ENCODE assay signal across 9 cellular contexts in the genomic region with DNA sequence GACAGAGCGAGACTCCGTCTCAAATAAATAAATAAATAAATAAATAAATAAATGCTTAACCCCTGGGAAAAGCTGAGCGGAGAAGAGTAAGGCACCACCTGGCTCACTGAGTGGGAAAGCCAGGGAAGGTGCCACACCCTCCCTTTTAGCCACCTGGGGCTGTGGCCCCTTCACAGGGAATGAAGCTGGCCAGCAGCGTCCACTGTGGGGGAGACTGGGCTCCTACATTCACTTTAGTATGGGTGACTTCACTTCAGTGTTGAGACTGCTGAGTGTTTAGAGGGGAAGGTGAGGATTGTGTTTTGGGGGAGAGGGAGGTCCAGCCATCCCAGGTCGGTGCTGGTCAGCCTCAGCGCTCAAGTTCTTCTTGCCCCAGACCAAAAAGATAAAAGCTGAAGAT. TPM values are rescaled to one million over a fixed set of nuclear protein-coding genes. Genes with fewer than 3 reads are reported as not detected.
DNase-seq lines count a peak whose midpoint lies in the region; ATAC-seq, FAIRE-seq and TF ChIP-seq lines count a peak whose summit lies in the region.
"Had no signal": no experiment of that assay in that cellular context is flagged by ENCODE, and none has a peak within 500 bp of the region (broad histone marks: within the 10 kb centered on the region; RNA-seq: fewer than 3 reads in every experiment).

No MANE protein-coding gene starts in this region.

- CTCF ChIA-PET in A549 (lab: Yijun Ruan, JAX) = interaction anchor here (0.8 to 18.3 kb wide), 10 partner anchors 9 to 91 kb away, joined by 3 to 330 read pairs (median 8); partner anchors contain the start of genes NEMP1 and STAT6

- DNase-seq in A549 (ENCODE audit: low read depth in 1 of 2, low spot score in 1 of 2) = no peak
- no peak for DNase-seq in HFF-Myc (ENCODE audit: extremely low read depth, low read depth)
- DNase-seq in chondrocyte (ENCODE audit: low spot score) = no peak
- DNase-seq in glomerular visceral epithelial cell (ENCODE audit: extremely low spot score) = no peak
- no peak for DNase-seq in SKM-1 treated with dmso at 0.1 percent for 144 hours (lab: John Stamatoyannopoulos, UW; ENCODE audit: unreplicated experiment)
- DNase-seq in cerebellar nuclear complex (lab: John Stamatoyannopoulos, UW) = no peak

- no peaks in the 10 kb centered on the region for H3K9me3 Mint-ChIP-seq in chondrocyte (ENCODE audit: low read depth)

- no peak for TF ChIP-seq RAD21 in A549 (conservative IDR thresholded peaks at IDR 0.05 in 1 of 2, IDR thresholded peaks at IDR 0.05 in 1 of 2)

- H3K9ac ChIP-seq in mucosa of stomach (ENCODE audit: low read length) = peak overlapping the region; percentile 3

- H3K27ac ChIP-seq in A549 = no peak overlapping the region

- peak overlapping the region; percentile 58; the same call in 2 of the 3 replicates for H3K4me3 ChIP-seq in A549
- peak overlapping the region; percentile 95 for H3K4me3 ChIP-seq in HFF-Myc (replicated peaks; ENCODE audit: low read depth, low read length)
- no peak overlapping the region for H3K4me3 ChIP-seq in mucosa of stomach (ENCODE audit: low read length)

- WGBS in A549 (ENCODE audit: missing lambda C conversion rate) = 85% methylated on average over 6 of the region's 6 CpGs

- H3K27me3 Mint-ChIP-seq in chondrocyte (ENCODE audit: low read depth) = no peaks in the 10 kb centered on the region

- no peaks in the 10 kb centered on the region for H3K27me3 ChIP-seq in mucosa of stomach (ENCODE audit: control insufficient read depth, insufficient read depth, low read length)

- H3K4me1 ChIP-seq in A549 (peaks cover 19% of the 10 kb centered on the region), mucosa of stomach (ENCODE audit: control insufficient read depth, insufficient read depth, low read length) (peaks cover 31% of the 10 kb centered on the region)

- H3K4me1 Mint-ChIP-seq in chondrocyte (ENCODE audit: low read depth) = peaks cover 71% of the 10 kb centered on the region

- FAIRE-seq in A549 (lab: Jason Lieb, UNC) = no peak

- ATAC-seq in A549 = no peak
- ATAC-seq in GM21786 (IDR thresholded peaks at IDR 0.05; ENCODE audit: unreplicated experiment) = no peak
- ATAC-seq: mucosa of descending colon had no signal

- peak overlapping the region; percentile 92 for H3K4me3 Mint-ChIP-seq in chondrocyte (ENCODE audit: unreplicated experiment)

- peak overlapping the region; percentile 89 for H3K27ac Mint-ChIP-seq in chondrocyte (ENCODE audit: unreplicated experiment)

- POLR2A ChIA-PET in A549 (lab: Yijun Ruan, JAX) = interaction anchor here (1.0 to 6.8 kb wide), 3 partner anchors 12 to 21 kb away, joined by 3 to 143 read pairs (median 63); partner anchors contain the start of genes NEMP1 and STAT6

- TF ChIP-seq EP300 in A549 (IDR thresholded peaks at IDR 0.05) = no peak

- H3K36me3 Mint-ChIP-seq in chondrocyte (ENCODE audit: low read depth) = peaks cover 12% of the 10 kb centered on the region

- TF ChIP-seq POLR2A in A549 (IDR thresholded peaks at IDR 0.05; ENCODE audit: low read length) = no peak

- no peaks in the 10 kb centered on the region for H3K36me3 ChIP-seq in mucosa of stomach (ENCODE audit: control insufficient read depth, insufficient read depth, low read length)

- no peaks in the 10 kb centered on the region for H3K9me3 ChIP-seq in A549
- no peaks in the 10 kb centered on the region for H3K9me3 ChIP-seq in mucosa of stomach (ENCODE audit: control insufficient read depth, low read length)
- H3K9me3 ChIP-seq: mucosa of descending colon had no signal

- TF ChIP-seq CTCF in A549 (IDR thresholded peaks at IDR 0.05) = no peak
- TF ChIP-seq CTCF in HFF-Myc (IDR thresholded peaks at IDR 0.05; ENCODE audit: low read depth, low read length, missing control alignments) = no peak
- TF ChIP-seq CTCF in chondrocyte (IDR thresholded peaks at IDR 0.05) = no peak

- H3K4me2 ChIP-seq in A549 = peak overlapping the region; percentile 96

TF ChIP-seq in A549, 52 proteins besides CTCF, POLR2A, EP300 and RAD21:
- TF ChIP-seq CHD2 (IDR thresholded peaks at IDR 0.05; ENCODE audit: low read length, partially characterized antibody) (no peak), PBX3 (IDR thresholded peaks at IDR 0.05) (no peak), HOXB13 (CRISPR knock-in tag; IDR thresholded peaks at IDR 0.05; ENCODE audit: low read depth) (no peak), E2F6 (IDR thresholded peaks at IDR 0.05; ENCODE audit: borderline replicate concordance, low read depth) (no peak), ATOH8 (CRISPR knock-in tag; IDR thresholded peaks at IDR 0.05; ENCODE audit: low read depth) (no peak), CBX2 (IDR thresholded peaks at IDR 0.05; ENCODE audit: borderline replicate concordance, low read depth) (no peak), GATA3 (IDR thresholded peaks at IDR 0.05; ENCODE audit: borderline replicate concordance) (no peak), MAFK (IDR thresholded peaks at IDR 0.05; ENCODE audit: partially characterized antibody) (no peak), NPAS2 (CRISPR knock-in tag; IDR thresholded peaks at IDR 0.05; ENCODE audit: borderline replicate concordance) (no peak), FOSL2 (IDR thresholded peaks at IDR 0.05) (no peak), FOSL2 (CRISPR knock-in tag; IDR thresholded peaks at IDR 0.05) (no peak), ZSCAN20 (CRISPR knock-in tag; IDR thresholded peaks at IDR 0.05) (no peak)
TF ChIP-seq in A549: peak in this region for 0.

RNA-seq across cellular contexts. Expression of gene NAB2, which starts 1.5 kb away (rescaled TPM):
- 8.6 and 10.1 TPM in 2 replicates for polyA plus RNA-seq in A549 (2011; rRNA removed)
- polyA plus RNA-seq in A549 (2012; cell fraction: cytosol; rRNA removed) = 10.6 and 15.3 TPM in 2 replicates
- 17.8 and 22.4 TPM in 2 replicates for polyA plus RNA-seq in A549 (2012; cell fraction: nucleus; rRNA removed)
- polyA plus RNA-seq in A549 (2017; fragmentation: RNase III; extraction: RNeasy Plus Mini Kit Qiagen cat#74134 plus additional on column Dnase treatment) = 7.0 to 9.8 TPM (median 7.8 TPM) in 3 replicates
- polyA minus RNA-seq in A549 (2011; rRNA and poly(A)+ RNA removed) = 10.3 and 14.3 TPM in 2 replicates
- total RNA-seq in chondrocyte = 30.7 to 32.5 TPM (median 31.1 TPM) in 3 replicates

RNA-seq across cellular contexts. Expression of gene NEMP1, which starts 11.9 kb away (rescaled TPM):
- polyA plus RNA-seq in A549 (2011; rRNA removed) (24.7 and 28.4 TPM in 2 replicates), A549 (2017; fragmentation: RNase III; extraction: RNeasy Plus Mini Kit Qiagen cat#74134 plus additional on column Dnase treatment) (11.9 to 13.2 TPM (median 12.7 TPM) in 3 replicates)
- 7.3 and 8.7 TPM in 2 replicates for polyA plus RNA-seq in A549 (2012; cell fraction: cytosol; rRNA removed)
- polyA plus RNA-seq in A549 (2012; cell fraction: nucleus; rRNA removed) = 10.8 and 20.7 TPM in 2 replicates
- 14.0 and 15.9 TPM in 2 replicates for polyA minus RNA-seq in A549 (2011; rRNA and poly(A)+ RNA removed)
- 11.7 to 14.7 TPM (median 12.9 TPM) in 3 replicates for total RNA-seq in chondrocyte

RNA-seq across cellular contexts. Expression of gene STAT6, which starts 20.7 kb away (rescaled TPM):
- 58.8 and 64.6 TPM in 2 replicates for polyA plus RNA-seq in A549 (2011; rRNA removed)
- 47.5 and 61.5 TPM in 2 replicates for polyA plus RNA-seq in A549 (2012; cell fraction: cytosol; rRNA removed)
- polyA plus RNA-seq in A549 (2012; cell fraction: nucleus; rRNA removed) = 150 and 163 TPM in 2 replicates
- 52.9 to 59.0 TPM (median 58.4 TPM) in 3 replicates for polyA plus RNA-seq in A549 (2017; fragmentation: RNase III; extraction: RNeasy Plus Mini Kit Qiagen cat#74134 plus additional on column Dnase treatment)
- polyA minus RNA-seq in A549 (2011; rRNA and poly(A)+ RNA removed) = 63.8 and 71.5 TPM in 2 replicates
- total RNA-seq in chondrocyte = 89.4 to 101 TPM (median 94.2 TPM) in 3 replicates

RNA-seq across cellular contexts. Expression of gene LRP1, which starts 37.8 kb away (rescaled TPM):
- polyA plus RNA-seq in A549 (2011; rRNA removed) = 5.6 and 11.5 TPM in 2 replicates
- polyA plus RNA-seq in A549 (2012; cell fraction: cytosol; rRNA removed) = 7.1 and 9.2 TPM in 2 replicates
- 44.5 and 50.9 TPM in 2 replicates for polyA plus RNA-seq in A549 (2012; cell fraction: nucleus; rRNA removed)
- 8.6 to 9.6 TPM (median 9.4 TPM) in 3 replicates for polyA plus RNA-seq in A549 (2017; fragmentation: RNase III; extraction: RNeasy Plus Mini Kit Qiagen cat#74134 plus additional on column Dnase treatment)
- polyA minus RNA-seq in A549 (2011; rRNA and poly(A)+ RNA removed) = 49.2 and 54.7 TPM in 2 replicates
- total RNA-seq in chondrocyte = 448 to 583 TPM (median 463 TPM) in 3 replicates

RNA-seq across cellular contexts. Expression of gene MYO1A, which starts 40.5 kb away (rescaled TPM):
- 1.9 and 3.1 TPM in 2 replicates for polyA plus RNA-seq in A549 (2011; rRNA removed)
- 0.13 and 0.17 TPM in 2 replicates for polyA plus RNA-seq in A549 (2012; cell fraction: cytosol; rRNA removed)
- 0.61 and 0.74 TPM in 2 replicates for polyA plus RNA-seq in A549 (2012; cell fraction: nucleus; rRNA removed)
- 0.17 to 0.67 TPM (median 0.50 TPM) in 3 replicates for polyA plus RNA-seq in A549 (2017; fragmentation: RNase III; extraction: RNeasy Plus Mini Kit Qiagen cat#74134 plus additional on column Dnase treatment)
- polyA minus RNA-seq in A549 (2011; rRNA and poly(A)+ RNA removed) = 4.8 and 5.6 TPM in 2 replicates
- total RNA-seq in chondrocyte = 0.48 TPM in 1 of 3 replicates, not detected in the others
